ENCODE assay signal across 3 cellular contexts in genomic region chr1:73722055-73722454, GRCh38.
"Had no signal": no experiment of that assay in that cellular context is flagged by ENCODE, and none has a peak within 500 bp of the region (broad histone marks: within the 10 kb centered on the region; RNA-seq: fewer than 3 reads in every experiment).

No MANE protein-coding gene starts in this region.

- DNase-seq: GDM1, GF-D8 had no signal

- ATAC-seq: GM12878 had no signal

- H3K4me3 ChIP-seq: GM12878 had no signal
